6 cellular contexts compared by ENCODE assay signal in the genomic region with DNA sequence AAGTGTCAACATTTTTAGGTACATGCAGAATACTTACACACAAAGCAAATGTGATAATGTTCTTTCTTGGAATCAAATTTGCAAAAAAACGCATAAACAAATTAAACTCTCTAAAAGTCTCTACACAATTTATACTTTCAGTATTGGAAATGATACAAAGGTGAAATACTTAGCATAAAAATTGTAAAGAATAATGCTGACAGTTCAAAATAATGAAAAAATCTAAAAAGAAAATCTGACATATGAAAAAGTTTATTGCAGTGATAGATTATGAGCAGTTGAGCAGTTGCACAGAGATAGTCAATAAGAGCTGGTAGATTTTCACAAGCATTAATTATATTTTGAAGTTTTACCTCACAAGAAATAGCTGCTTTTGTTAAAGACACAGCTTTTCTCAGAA.
"Had no signal": no experiment of that assay in that cellular context is flagged by ENCODE, and none has a peak within 500 bp of the region (broad histone marks: within the 10 kb centered on the region; RNA-seq: fewer than 3 reads in every experiment).

No MANE protein-coding gene starts in this region.

- H3K4me2 ChIP-seq: KMS-11 had no signal

- H3K9ac ChIP-seq: KMS-11 had no signal

- FAIRE-seq: HTR-8/SVneo had no signal

- DNase-seq: Karpas-422, KBM-7, KG1 had no signal

- H3K27ac ChIP-seq: HL-60, KMS-11 had no signal
